Comparison of ENCODE assay signal across 8 cellular contexts in genomic region chr6:52419809-52420667, GRCh38. TPM values are rescaled to one million over a fixed set of nuclear protein-coding genes. Genes with fewer than 3 reads are reported as not detected.
DNase-seq lines count a peak whose midpoint lies in the region; ATAC-seq and TF ChIP-seq lines count a peak whose summit lies in the region.

EFHC1 (plus strand) TSS chr6:52420342; CDS start chr6:52420411, 69 bp downstream.

- H3K9me3 ChIP-seq in liver (ENCODE audit: control insufficient read depth in 4 of 4, low read length in 3 of 4): no peaks in the 10 kb centered on the region

- H3K4me1 ChIP-seq in liver (ENCODE audit: control insufficient read depth in 4 of 4, insufficient read depth in 4 of 4, low read length in 3 of 4): peaks cover 1 to 17% (median 9%) of the 10 kb centered on the region in 4 donors

- peak within 1 kb of the TSS; percentile 49 to 100 (median 86) for H3K4me3 ChIP-seq in dorsolateral prefrontal cortex
- H3K4me3 ChIP-seq in liver (ENCODE audit: low read depth in 1 of 3, low read length in 3 of 3): peak within 1 kb of the TSS; percentile 67 to 95 (median 89)

- H3K27me3 ChIP-seq in dorsolateral prefrontal cortex (no peaks in the 10 kb centered on the region), liver (ENCODE audit: control insufficient read depth in 4 of 4, insufficient read depth in 4 of 4, low read length in 3 of 4) (no peaks in the 10 kb centered on the region)

- peak within 1 kb of the TSS; percentile 29 to 72 for H3K9ac ChIP-seq in liver (ENCODE audit: low read depth in 1 of 2, low read length in 2 of 2)

- peak within 1 kb of the TSS; percentile 82 for H3K27ac ChIP-seq in C4-2B
- peak within 1 kb of the TSS in 58 of 59 donors; percentile 14 to 92 (median 77) for H3K27ac ChIP-seq in dorsolateral prefrontal cortex
- peak within 1 kb of the TSS; percentile 69 to 83 for H3K27ac ChIP-seq in liver (ENCODE audit: low read depth in 1 of 2, low read length in 2 of 2)

- intact Hi-C loops in dorsolateral prefrontal cortex (cut with DNase I): loop anchor here (2.0 to 10.0 kb wide), 3 partner anchors 85 to 157 kb away; partner anchors contain the start of gene TRAM2 (in 2 of the 2)

- WGBS in liver: under 1% methylated on average over 57 of the region's 57 CpGs

- DNase-seq in NCI-H748 (lab: John Stamatoyannopoulos, UW; ENCODE audit: unreplicated experiment) (peak; percentile 100), dorsolateral prefrontal cortex (peak; percentile 96 to 99 (median 98))
- peak; percentile 96 to 97 for DNase-seq in activated CD4-positive, alpha-beta T cell treated with anti-CD3 and anti-CD28 coated beads, Interleukin-2, amount 50 U/mL, for 24 hours (ENCODE audit: low read depth in 1 of 2, low spot score in 1 of 2)
- peak; percentile 99 for DNase-seq in stimulated activated CD4-positive, alpha-beta T cell treated with anti-CD3 and anti-CD28 coated beads, Interleukin-4, amount 100 ng/mL, for 24 hours

- peak; percentile 46 to 57 for TF ChIP-seq RAD21 in liver (IDR thresholded peaks at IDR 0.05)

- TF ChIP-seq CTCF in C4-2B (conservative IDR thresholded peaks at IDR 0.05) (no peak), dorsolateral prefrontal cortex (IDR thresholded peaks at IDR 0.05 in 54 of 56, conservative IDR thresholded peaks at IDR 0.05 in 2 of 56; ENCODE audit: low read depth in 1 of 56, partially characterized antibody in 56 of 56) (peak in 46 of 56 donors; percentile 7 to 65 (median 36)), liver (IDR thresholded peaks at IDR 0.05; ENCODE audit: low read depth, low read length, missing input control) (no peak)

- no peaks in the 10 kb centered on the region for H3K36me3 ChIP-seq in liver (ENCODE audit: control insufficient read depth in 4 of 4, insufficient read depth in 3 of 4, low read depth in 1 of 4, low read length in 3 of 4)

- ATAC-seq in GM19372 (IDR thresholded peaks at IDR 0.05; ENCODE audit: low read depth, unreplicated experiment) (peak; percentile 92), HG03521 (IDR thresholded peaks at IDR 0.05; ENCODE audit: unreplicated experiment) (peak; percentile 94)

TF ChIP-seq in liver, 16 proteins besides CTCF, POLR2A, EP300 and RAD21:
- TF ChIP-seq ZBTB33 (IDR thresholded peaks at IDR 0.05) (peak; percentile 99), NR2F2 (IDR thresholded peaks at IDR 0.05) (no peak), TAF1 (conservative IDR thresholded peaks at IDR 0.05) (no peak), HNF4G (IDR thresholded peaks at IDR 0.05) (no peak), HNF4A (conservative IDR thresholded peaks at IDR 0.05) (peak in 1 of 2 donors; percentile 12), MAX (IDR thresholded peaks at IDR 0.05) (no peak), SP1 (IDR thresholded peaks at IDR 0.05) (peak; percentile 60), REST (IDR thresholded peaks at IDR 0.05) (peak; percentile 84), FOXA2 (IDR thresholded peaks at IDR 0.05) (no peak), GABPA (IDR thresholded peaks at IDR 0.05 in 1 of 2, conservative IDR thresholded peaks at IDR 0.05 in 1 of 2) (peak; percentile 23 to 90), YY1 (IDR thresholded peaks at IDR 0.05) (peak; percentile 67), JUND (IDR thresholded peaks at IDR 0.05) (no peak), RXRA (IDR thresholded peaks at IDR 0.05) (peak in 1 of 2 donors; percentile 6)
TF ChIP-seq in liver: peak in this region for 7.

RNA-seq across cellular contexts. Expression of gene EFHC1, which starts in this region (rescaled TPM):
- 10 to 100 TPM; 18.1 to 39.8 (median 27.3) TPM for total RNA-seq in dorsolateral prefrontal cortex
- total RNA-seq in liver: 10 to 100 TPM in 1 of 2 donors, 1 to 10 TPM in 1; 3.7 to 10.1 TPM
- polyA plus RNA-seq in liver: 10 to 100 TPM in 1 of 2 donors, 1 to 10 TPM in 1; 3.3 to 11.3 TPM

Comparison
In these comparisons a context has a peak if more than half of its experiments do, and no peak if none do; other contexts are left out.
1. Peak in every context shown above with its lines: DNase-seq, ATAC-seq, H3K4me3 ChIP-seq and H3K27ac ChIP-seq.
2. CTCF ChIP-seq: peak in dorsolateral prefrontal cortex (46 of 56); none in C4-2B (single experiment) and liver (single experiment).